ENCODE assay signal across 1 cellular context in the genomic region with DNA sequence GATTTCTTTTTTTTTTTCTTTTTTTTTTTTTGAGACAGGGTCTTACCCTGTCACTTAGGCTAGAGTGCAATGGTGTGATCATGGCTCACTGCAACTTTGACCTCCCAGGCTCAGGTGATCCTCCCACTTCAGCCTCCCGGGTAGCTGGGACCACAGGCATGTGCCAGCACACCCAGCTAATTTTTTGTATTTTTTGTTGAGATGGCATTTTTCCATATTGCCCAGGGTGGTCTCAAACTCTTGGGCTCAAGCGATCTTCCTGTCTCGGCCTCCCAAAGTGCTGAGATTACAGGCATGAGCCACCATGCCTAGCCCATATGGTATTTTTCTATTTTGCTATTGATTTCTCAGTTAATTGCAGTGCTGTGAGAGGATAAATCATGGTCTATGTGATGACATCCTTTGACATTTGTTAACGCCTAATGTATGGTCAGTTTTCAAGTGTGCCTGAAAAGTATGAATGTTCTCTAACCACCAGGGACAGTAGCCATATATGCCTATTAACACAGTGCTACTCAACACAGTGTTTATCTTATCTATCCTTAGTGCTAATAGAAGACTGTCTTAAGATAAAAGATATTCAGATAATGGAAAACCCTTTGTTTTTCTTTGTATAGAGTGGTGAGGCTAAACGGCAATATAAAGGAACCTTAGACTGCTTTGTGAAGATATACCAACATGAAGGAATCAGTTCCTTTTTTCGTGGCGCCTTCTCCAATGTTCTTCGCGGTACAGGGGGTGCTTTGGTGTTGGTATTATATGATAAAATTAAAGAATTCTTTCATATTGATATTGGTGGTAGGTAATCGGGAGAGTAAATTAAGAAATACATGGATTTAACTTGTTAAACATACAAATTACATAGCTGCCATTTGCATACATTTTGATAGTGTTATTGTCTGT.
TF ChIP-seq lines count a peak whose summit lies in the region.

No MANE protein-coding gene starts in this region.

TF ChIP-seq in HepG2, 621 proteins besides CTCF, POLR2A, EP300 and RAD21:
- peak; percentile 43; the same call in 1 of the 2 replicates for TF ChIP-seq MAFF (IDR thresholded peaks at IDR 0.05; ENCODE audit: low read depth, low read length)
- TF ChIP-seq ATF2 (CRISPR knock-in tag; IDR thresholded peaks at IDR 0.05) = no peak
- TF ChIP-seq ZNF557 (CRISPR knock-in tag; IDR thresholded peaks at IDR 0.05) = no peak
- TF ChIP-seq, protein P1, sequence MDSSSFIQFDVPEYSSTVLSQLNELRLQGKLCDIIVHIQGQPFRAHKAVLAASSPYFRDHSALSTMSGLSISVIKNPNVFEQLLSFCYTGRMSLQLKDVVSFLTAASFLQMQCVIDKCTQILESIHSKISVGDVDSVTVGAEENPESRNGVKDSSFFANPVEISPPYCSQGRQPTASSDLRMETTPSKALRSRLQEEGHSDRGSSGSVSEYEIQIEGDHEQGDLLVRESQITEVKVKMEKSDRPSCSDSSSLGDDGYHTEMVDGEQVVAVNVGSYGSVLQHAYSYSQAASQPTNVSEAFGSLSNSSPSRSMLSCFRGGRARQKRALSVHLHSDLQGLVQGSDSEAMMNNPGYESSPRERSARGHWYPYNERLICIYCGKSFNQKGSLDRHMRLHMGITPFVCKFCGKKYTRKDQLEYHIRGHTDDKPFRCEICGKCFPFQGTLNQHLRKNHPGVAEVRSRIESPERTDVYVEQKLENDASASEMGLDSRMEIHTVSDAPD (CRISPR knock-in tag; IDR thresholded peaks at IDR 0.05) = no peak
- TF ChIP-seq ZNF740 (CRISPR knock-in tag; IDR thresholded peaks at IDR 0.05) = no peak
- no peak for TF ChIP-seq ARNTL (CRISPR knock-in tag; IDR thresholded peaks at IDR 0.05)
- no peak for TF ChIP-seq ZNF737 (CRISPR knock-in tag; IDR thresholded peaks at IDR 0.05; ENCODE audit: borderline replicate concordance)
- peak; percentile 13 to 41; a peak in 1 of 4 replicates for TF ChIP-seq MAFK (conservative IDR thresholded peaks at IDR 0.05 in 1 of 2, IDR thresholded peaks at IDR 0.05 in 1 of 2; ENCODE audit: low read length in 2 of 2)
